ENCODE assay signal across 8 cellular contexts in genomic region chr12:92144631-92145480, GRCh38. TPM values are rescaled to one million over a fixed set of nuclear protein-coding genes. Genes with fewer than 3 reads are reported as not detected.
DNase-seq lines count a peak whose midpoint lies in the region; ATAC-seq, FAIRE-seq and TF ChIP-seq lines count a peak whose summit lies in the region.

No MANE protein-coding gene starts in this region.

- no peak for FAIRE-seq in kidney (lab: Jason Lieb, UNC)

- H3K36me3 ChIP-seq in ACC112 (ENCODE audit: insufficient read depth, low read length) (peaks cover 26% of the 10 kb centered on the region), kidney (ENCODE audit: control insufficient read depth in 1 of 2, insufficient read depth in 2 of 2, low read length in 2 of 2) (peaks cover 4 to 17% of the 10 kb centered on the region in 2 donors)

- no peak overlapping the region for H2AFZ ChIP-seq in ACC112 (ENCODE audit: low read length, unreplicated experiment)

- H3K79me2 ChIP-seq in ACC112 (ENCODE audit: control insufficient read depth, insufficient read depth, low read length, unreplicated experiment), result peaks cover 58% of the 10 kb centered on the region

- H3K4me1 ChIP-seq in ACC112 (ENCODE audit: control insufficient read depth, insufficient read depth, low read length, unreplicated experiment), result peaks cover 18% of the 10 kb centered on the region
- peaks cover 0 to under 1% of the 10 kb centered on the region in 2 donors for H3K4me1 ChIP-seq in kidney (ENCODE audit: control insufficient read depth in 1 of 2, insufficient read depth in 1 of 2, low read depth in 1 of 2, low read length in 2 of 2)

- H3K27ac ChIP-seq in ACC112 (ENCODE audit: low read depth, low read length), result peak overlapping the region; percentile 96
- peak overlapping the region; percentile 90 for H3K27ac ChIP-seq in VCaP
- H3K27ac ChIP-seq in kidney (ENCODE audit: low read depth in 2 of 2, low read length in 2 of 2), result peak overlapping the region; percentile 98 to 99

- ATAC-seq in GM19023 (IDR thresholded peaks at IDR 0.05; ENCODE audit: unreplicated experiment) (peak; percentile 1), HG03342 (IDR thresholded peaks at IDR 0.05; ENCODE audit: unreplicated experiment) (no peak)

- TF ChIP-seq CTCF in VCaP (conservative IDR thresholded peaks at IDR 0.05) (no peak), kidney (IDR thresholded peaks at IDR 0.05; ENCODE audit: borderline replicate concordance, extremely low read depth, insufficient read depth) (no peak)

- peak overlapping the region; percentile 84 to 96 for H3K9ac ChIP-seq in kidney (ENCODE audit: low read length in 2 of 2)

- H3K9me3 ChIP-seq in kidney (ENCODE audit: control insufficient read depth in 1 of 2, low read length in 2 of 2), result no peaks in the 10 kb centered on the region

- in situ Hi-C loops in T47D (cut with HindIII; ENCODE audit: low pct_unique_long_range_greater_than_20kb, low sequenced_read_pairs), result no loop called here

- intact Hi-C loops in kidney (cut with DNase I), result loop anchor here (10.0 kb wide), 1 partner anchor 430 kb away; no protein-coding TSS in a partner anchor

- H3K4me3 ChIP-seq in ACC112 (ENCODE audit: low read depth, low read length), result peak overlapping the region; percentile 97
- peak overlapping the region; percentile 79 to 89 for H3K4me3 ChIP-seq in kidney (ENCODE audit: low read length in 2 of 2)

- peak; percentile 54 for DNase-seq in NCI-H1092 (lab: John Stamatoyannopoulos, UW)
- peak; percentile 65 to 96 for DNase-seq in T47D (ENCODE audit: low read depth in 1 of 2, low spot score in 1 of 2)
- peak; percentile 91 for DNase-seq in kidney
- DNase-seq in stimulated activated CD4-positive, alpha-beta T cell treated with anti-CD3 and anti-CD28 coated beads, Interleukin-12 subunit alpha, Interleukin-12 subunit beta, amount 100 ng/mL, for 48 hours (ENCODE audit: low read depth in 2 of 3, low spot score in 1 of 3), result peak in 2 of 3 donors; percentile 28 to 46

- no peaks in the 10 kb centered on the region for H3K27me3 ChIP-seq in ACC112 (ENCODE audit: insufficient read depth, low read length)

RNA-seq across cellular contexts. Expression of gene BTG1, which starts 0.8 kb away (rescaled TPM):
- total RNA-seq in kidney, result 173 TPM
- 59.9 TPM for polyA plus RNA-seq in kidney (ENCODE audit: insufficient read depth, low read depth, low replicate concordance)

Comparison
In these comparisons a context has a peak if more than half of its experiments do, and no peak if none do; other contexts are left out.
1. DNase-seq: peak in every context shown above with its lines; median percentile 91 in kidney; 80 in T47D; 54 in NCI-H1092; 37 in stimulated activated CD4-positive, alpha-beta T cell treated with anti-CD3 and anti-CD28 coated beads, Interleukin-12 subunit alpha, Interleukin-12 subunit beta, amount 100 ng/mL, for 48 hours.